ENCODE assay signal across 19 cellular contexts in the genomic region with DNA sequence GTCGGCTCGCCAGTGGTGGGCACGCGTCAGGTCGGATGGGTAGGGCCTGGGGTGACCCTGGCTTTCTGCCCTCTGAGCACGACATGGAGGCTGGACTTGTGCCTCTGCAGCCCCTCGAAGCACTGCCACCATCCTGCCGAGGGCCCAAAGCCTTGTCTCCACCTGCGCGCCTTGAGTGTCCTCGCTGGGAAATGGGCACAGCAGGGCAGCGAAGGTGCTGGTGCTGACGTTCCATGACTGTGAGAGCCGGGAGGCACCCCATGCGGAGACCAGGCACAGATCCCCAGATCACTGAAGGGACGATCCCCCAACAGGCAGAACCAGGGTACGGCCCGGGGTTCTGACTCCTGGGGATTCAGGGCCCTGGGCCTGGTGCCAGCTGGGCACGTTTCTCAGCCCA.
A peak's percentile ranks its signal among the peaks of the same experiment; 100 is the strongest.
DNase-seq lines count a peak whose midpoint lies in the region; ATAC-seq, FAIRE-seq and TF ChIP-seq lines count a peak whose summit lies in the region.
"Had no signal": no experiment of that assay in that cellular context is flagged by ENCODE, and none has a peak within 500 bp of the region (broad histone marks: within the 10 kb centered on the region; RNA-seq: fewer than 3 reads in every experiment).

No MANE protein-coding gene starts in this region.

- DNase-seq in WTC11 (ENCODE audit: low spot score), result no peak
- DNase-seq in H1 (ENCODE audit: low read depth in 1 of 2, low spot score in 2 of 2), result no peak
- DNase-seq in naive B cell, result no peak
- DNase-seq in mesenteric fat pad (ENCODE audit: low spot score), result no peak
- no peak for DNase-seq in mucosa of gallbladder (ENCODE audit: low spot score)
- no peak for DNase-seq in CD14-positive monocyte (ENCODE audit: low spot score)
- DNase-seq: 8988T; CD4-positive, alpha-beta T cell; DMS153; DMS79 treated with DMSO at 0.1 percent for 48 hours; GF-D8; H9; IMR-90 had no signal

- H3K27ac ChIP-seq in BLaER1, result no peak overlapping the region
- no peak overlapping the region for H3K27ac ChIP-seq in H1 (ENCODE audit: low read depth, low read length)
- H3K27ac ChIP-seq: HL-60 had no signal

- H2BK15ac ChIP-seq in H1 (ENCODE audit: low read length), result no peak overlapping the region

- H3K4me3 Mint-ChIP-seq in WTC11 (no peak overlapping the region), naive B cell (no peak overlapping the region), CD14-positive monocyte (no peak overlapping the region)
- H3K4me3 Mint-ChIP-seq: B cell; CD4-positive, alpha-beta T cell; GM23338; H9 had no signal

- H3K4me3 ChIP-seq in BLaER1, result no peak overlapping the region
- no peak overlapping the region for H3K4me3 ChIP-seq in H1 (ENCODE audit: extremely low read depth in 1 of 4, insufficient read depth in 2 of 4, low read depth in 3 of 4, low read length in 4 of 4)
- H3K4me3 ChIP-seq: GM23338, K562 had no signal

- H3K9me3 Mint-ChIP-seq in WTC11 (no peaks in the 10 kb centered on the region), naive B cell (no peaks in the 10 kb centered on the region), CD14-positive monocyte (peaks cover 0 to 3% (median 0%) of the 10 kb centered on the region in 7 donors)
- H3K9me3 Mint-ChIP-seq: CD4-positive, alpha-beta T cell; GM23338 had no signal

- POLR2A ChIA-PET in WTC11 (lab: Charles Lee), result no interaction called here
- POLR2A ChIA-PET in H1 (lab: Charles Lee; ENCODE audit: partially characterized antibody), result no interaction called here

- intact Hi-C loops in CD14-positive monocyte (cut with micrococcal nuclease), result no loop called here

- H3K56ac ChIP-seq in H1 (replicated peaks; ENCODE audit: insufficient read length, low read depth, low read length), result no peak overlapping the region

- H3K4me1 Mint-ChIP-seq in WTC11 (peaks cover 27% of the 10 kb centered on the region), naive B cell (peaks cover 30 to 35% (median 33%) of the 10 kb centered on the region in 3 donors), CD14-positive monocyte (peaks cover 19% of the 10 kb centered on the region)

- no peak overlapping the region for H3K18ac ChIP-seq in H1 (ENCODE audit: extremely low read depth, low read length)

- no peak overlapping the region for H4K91ac ChIP-seq in H1 (replicated peaks; ENCODE audit: insufficient read length, low read length)

- H4K20me1 ChIP-seq in BLaER1 (no peaks in the 10 kb centered on the region), H1 (replicated peaks in 1 of 2; ENCODE audit: control insufficient read depth in 1 of 2, insufficient read depth in 2 of 2, low read length in 2 of 2) (peaks cover 0 to 3% of the 10 kb centered on the region in 2 experiments)

- no peak overlapping the region for H2BK5ac ChIP-seq in H1 (ENCODE audit: low read depth, low read length)

- H3K27me3 ChIP-seq in BLaER1 (no peaks in the 10 kb centered on the region), H1 (replicated peaks in 1 of 4; ENCODE audit: control insufficient read depth in 3 of 4, extremely low read depth in 1 of 4, insufficient read depth in 3 of 4, low read length in 3 of 4) (no peaks in the 10 kb centered on the region; a peak in 1 of 7 replicates)

- TF ChIP-seq RAD21 in H1 (IDR thresholded peaks at IDR 0.05 in 1 of 2, conservative IDR thresholded peaks at IDR 0.05 in 1 of 2; ENCODE audit: low read depth in 2 of 2, low read length in 2 of 2), result no peak

- H3K4me2 ChIP-seq in BLaER1, result peak overlapping the region; percentile 92; the same call in 1 of the 2 replicates
- no peak overlapping the region for H3K4me2 ChIP-seq in H1 (ENCODE audit: insufficient read depth in 1 of 2, low read depth in 2 of 2, low read length in 2 of 2)
- H3K4me2 ChIP-seq: GM23338 had no signal

- CTCF ChIA-PET in WTC11 (lab: Charles Lee), result no interaction called here
- CTCF ChIA-PET in H1 (lab: Charles Lee; ENCODE audit: partially characterized antibody), result no interaction called here

- TF ChIP-seq CTCF in WTC11 (IDR thresholded peaks at IDR 0.05) (no peak), H1 (IDR thresholded peaks at IDR 0.05; ENCODE audit: control extremely low read depth in 1 of 3, insufficient read depth in 1 of 3, low read depth in 1 of 3, low read length in 3 of 3) (no peak), CD14-positive monocyte (IDR thresholded peaks at IDR 0.05) (no peak)

- TF ChIP-seq POLR2A in H1 (IDR thresholded peaks at IDR 0.05; ENCODE audit: control extremely low read depth in 1 of 2, low read depth in 2 of 2, low read length in 2 of 2), result no peak

- 0 out of 2 replicates have a peak overlapping the region, but pooled peaks have one; percentile 12 for H4K8ac ChIP-seq in H1 (ENCODE audit: extremely low read depth, insufficient read depth, low read length)

- no peak overlapping the region for H3K4ac ChIP-seq in H1 (replicated peaks; ENCODE audit: insufficient read length, low read depth, low read length)

- H3K79me2 ChIP-seq in H1 (ENCODE audit: control insufficient read depth in 1 of 2, insufficient read depth in 2 of 2, low read length in 2 of 2), result no peaks in the 10 kb centered on the region

- no peak overlapping the region for H3K23ac ChIP-seq in H1 (ENCODE audit: insufficient read length)

- no peak overlapping the region for H4K5ac ChIP-seq in H1 (ENCODE audit: insufficient read length, low read depth, low read length)

- peaks cover 3% of the 10 kb centered on the region; the same call in 1 of the 2 replicates for H3K23me2 ChIP-seq in H1 (ENCODE audit: low read depth, low read length)

- peak overlapping the region; percentile 50; the same call in 1 of the 2 replicates for H2BK12ac ChIP-seq in H1 (ENCODE audit: low read depth, low read length)

- FAIRE-seq in H1 (lab: Jason Lieb, UNC), result no peak
- FAIRE-seq: K562 had no signal

- ATAC-seq in WTC11 (no peak), naive B cell (ENCODE audit: low read depth in 2 of 2) (no peak), HG03108 (IDR thresholded peaks at IDR 0.05; ENCODE audit: unreplicated experiment) (no peak)
- ATAC-seq: GM23338, K562 had no signal

- 94% methylated on average over 19 of the region's 19 CpGs; no CpG with 5 or more reads in 1 of the 2 experiments for WGBS in H1 (ENCODE audit: extremely low coverage in 1 of 2, insufficient coverage in 1 of 2, insufficient read length in 1 of 2, insufficient replicate concordance in 2 of 2, low coverage in 1 of 2, low lambda C conversion rate in 2 of 2, missing lambda C conversion rate in 1 of 2), 2 experiments

- H3K9me3 ChIP-seq in BLaER1 (no peaks in the 10 kb centered on the region), H1 (ENCODE audit: insufficient read depth in 2 of 2, low read depth in 1 of 2, low read length in 1 of 2) (no peaks in the 10 kb centered on the region)

- H3K27ac Mint-ChIP-seq in WTC11, result peak overlapping the region; percentile 37; the same call in 1 of the 2 replicates
- H3K27ac Mint-ChIP-seq in naive B cell, result peak overlapping the region in 4 of 6 donors; percentile 34 to 96 (median 81)
- no peak overlapping the region for H3K27ac Mint-ChIP-seq in CD14-positive monocyte
- H3K27ac Mint-ChIP-seq: B cell had no signal

- H3K14ac ChIP-seq in H1 (ENCODE audit: insufficient read length), result no peak overlapping the region

- no peak for TF ChIP-seq EP300 in H1 (IDR thresholded peaks at IDR 0.05; ENCODE audit: borderline replicate concordance in 1 of 2, low read depth in 2 of 2, low read length in 2 of 2)

- H3K9ac ChIP-seq in BLaER1 (no peak overlapping the region), H1 (replicated peaks in 1 of 4; ENCODE audit: extremely low read depth in 1 of 4, low read depth in 3 of 4, low read length in 3 of 4) (no peak overlapping the region)

- H2AFZ ChIP-seq in H1 (ENCODE audit: low read length), result no peak overlapping the region
- H2AFZ ChIP-seq: GM23338 had no signal

- no peaks in the 10 kb centered on the region for H3K79me1 ChIP-seq in H1 (ENCODE audit: low read depth, low read length)

- H2BK120ac ChIP-seq in H1 (replicated peaks; ENCODE audit: low read depth, low read length), result no peak overlapping the region

- no peak overlapping the region for H2BK20ac ChIP-seq in H1 (ENCODE audit: low read length)

- no peak overlapping the region for H2AK5ac ChIP-seq in H1 (ENCODE audit: low read depth, low read length)

- H3K36me3 Mint-ChIP-seq in WTC11 (no peaks in the 10 kb centered on the region), naive B cell (no peaks in the 10 kb centered on the region), CD14-positive monocyte (no peaks in the 10 kb centered on the region)

- H3K27me3 Mint-ChIP-seq in WTC11 (ENCODE audit: low read depth) (no peaks in the 10 kb centered on the region), naive B cell (peaks cover 0 to 5% (median 0%) of the 10 kb centered on the region in 3 donors), CD14-positive monocyte (ENCODE audit: low read depth in 3 of 3) (peaks cover 12 to 26% (median 16%) of the 10 kb centered on the region in 3 donors)
- H3K27me3 Mint-ChIP-seq: B cell; CD4-positive, alpha-beta T cell had no signal

- H3K4me1 ChIP-seq in BLaER1 (peaks cover 94% of the 10 kb centered on the region), H1 (replicated peaks in 1 of 4; ENCODE audit: control insufficient read depth in 3 of 4, insufficient read depth in 4 of 4, low read length in 3 of 4) (peaks cover 2 to 9% (median 5%) of the 10 kb centered on the region in 4 experiments; a peak in 6 of 7 replicates)

- H3K36me3 ChIP-seq in BLaER1, result no peaks in the 10 kb centered on the region
- H3K36me3 ChIP-seq in H1 (ENCODE audit: control insufficient read depth in 2 of 4, insufficient read depth in 4 of 4, low read length in 3 of 4), result no peaks in the 10 kb centered on the region

TF ChIP-seq in WTC11, 78 proteins besides CTCF, POLR2A, EP300 and RAD21 (continues in another document):
- no peak for TF ChIP-seq ZMAT4 (CRISPR knock-in tag; IDR thresholded peaks at IDR 0.05)
- no peak for TF ChIP-seq SMAD4 (CRISPR knock-in tag; IDR thresholded peaks at IDR 0.05)

TF ChIP-seq in H1, 55 proteins besides CTCF, POLR2A, EP300 and RAD21:
- TF ChIP-seq KDM5A (IDR thresholded peaks at IDR 0.05; ENCODE audit: low read length) (no peak), EGR1 (IDR thresholded peaks at IDR 0.05; ENCODE audit: borderline replicate concordance, low read depth, low read length) (no peak), SIN3A (conservative IDR thresholded peaks at IDR 0.05 in 1 of 2, IDR thresholded peaks at IDR 0.05 in 1 of 2; ENCODE audit: low read depth in 1 of 2, low read length in 2 of 2) (no peak), SIRT6 (IDR thresholded peaks at IDR 0.05; ENCODE audit: low read length) (no peak), TAF7 (optimal IDR thresholded peaks at IDR 0.05; ENCODE audit: borderline replicate concordance, low read depth, low read length) (no peak), ASH2L (IDR thresholded peaks at IDR 0.05; ENCODE audit: low read length) (no peak)

Comparison
In these comparisons a context has a peak if more than half of its experiments do, and no peak if none do; other contexts are left out.
1. H3K27ac Mint-ChIP-seq: peak in WTC11 (single experiment) and naive B cell (4 of 6); none in CD14-positive monocyte (0 of 7).